ENCODE assay signal across 16 cellular contexts in genomic region chr6:160104821-160105517, GRCh38.
"Had no signal": no experiment of that assay in that cellular context is flagged by ENCODE, and none has a peak within 500 bp of the region (broad histone marks: within the 10 kb centered on the region; RNA-seq: fewer than 3 reads in every experiment).

No MANE protein-coding gene starts in this region.

- H3K27me3 Mint-ChIP-seq: activated naive CD8-positive, alpha-beta T cell; activated T-cell treated with anti-CD3 and anti-CD28 coated beads, Interleukin-2, amount 50 U/mL, for 24 hours; type B pancreatic cell had no signal

- H3K27me3 ChIP-seq: brain microvascular endothelial cell, foreskin keratinocyte, ovary had no signal

- H3K36me3 ChIP-seq: ovary had no signal

- H3K27ac ChIP-seq: brain microvascular endothelial cell, foreskin keratinocyte, ovary had no signal

- H3K9me3 ChIP-seq: ovary had no signal

- H3K4me1 ChIP-seq: foreskin keratinocyte had no signal

- H3K4me3 Mint-ChIP-seq: activated naive CD8-positive, alpha-beta T cell; activated T-cell treated with anti-CD3 and anti-CD28 coated beads, Interleukin-2, amount 50 U/mL, for 24 hours; T-helper 2 cell treated with Interferon-gamma antibody and Interleukin-4, amounts not matched to agents 5 μg/mL and 100 μg/mL, for 36 hours; type B pancreatic cell had no signal

- H3K9me3 Mint-ChIP-seq: activated T-cell treated with anti-CD3 and anti-CD28 coated beads, Interleukin-2, amount 50 U/mL, for 24 hours; T-helper 2 cell treated with Interferon-gamma antibody and Interleukin-4, amounts not matched to agents 5 μg/mL and 100 μg/mL, for 36 hours; type B pancreatic cell had no signal

- H3K27ac Mint-ChIP-seq: activated naive CD8-positive, alpha-beta T cell; T-helper 2 cell treated with Interferon-gamma antibody and Interleukin-4, amounts not matched to agents 5 μg/mL and 100 μg/mL, for 36 hours; type B pancreatic cell had no signal

- DNase-seq: activated CD4-positive, alpha-beta T cell treated with anti-CD3 and anti-CD28 coated beads, Interleukin-2, amount 50 U/mL, for 48 hours; activated effector memory CD4-positive, alpha-beta T cell treated with anti-CD3 and anti-CD28 coated beads, Interleukin-2, amount 50 U/mL, for 16 hours; activated T-cell treated with anti-CD3 and anti-CD28 coated beads, Interleukin-2, amount 50 U/mL, for 24 hours; brain microvascular endothelial cell; effector CD8-positive, alpha-beta T cell; foreskin keratinocyte; glutamatergic neuron; hypothalamus; mesendoderm; ovary; stimulated activated CD4-positive, alpha-beta T cell treated with anti-CD3 and anti-CD28 coated beads, Interleukin-1b, Interleukin-23, amount 100 ng/mL, for 48 hours; substantia nigra had no signal

- ATAC-seq: foreskin keratinocyte, sciatic nerve had no signal

- H3K4me3 ChIP-seq: ovary had no signal
